8 cellular contexts compared by ENCODE assay signal in the genomic region with DNA sequence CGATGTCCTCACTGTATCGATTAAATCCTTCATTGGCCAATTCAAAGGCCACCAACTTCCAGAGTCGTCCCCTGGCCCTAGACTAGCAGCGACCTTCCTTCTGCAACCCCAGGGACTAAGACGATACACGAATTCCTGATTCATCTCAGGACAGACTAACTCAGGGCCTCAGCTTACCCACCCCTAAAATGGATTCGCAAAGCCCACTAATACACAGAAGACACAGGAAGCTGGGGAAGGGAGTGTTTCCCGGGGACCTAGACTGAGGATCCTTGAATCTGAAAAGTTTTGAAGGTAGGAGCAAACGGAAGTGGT. TPM values are rescaled to one million over a fixed set of nuclear protein-coding genes. Genes with fewer than 3 reads are reported as not detected.
DNase-seq lines count a peak whose midpoint lies in the region; ATAC-seq, FAIRE-seq and TF ChIP-seq lines count a peak whose summit lies in the region.

No MANE protein-coding gene starts in this region.

- DNase-seq in activated naive CD4-positive, alpha-beta T cell treated with anti-CD3 and anti-CD28 coated beads, Interleukin-2, amount 10 ng/mL, durations not matched to agents 7 days and 5 days, result no peak
- DNase-seq in activated naive CD4-positive, alpha-beta T cell treated with Interleukin-2 at 50 U/mL for 16 hours, result no peak
- no peak for DNase-seq in ascending aorta (ENCODE audit: low spot score in 2 of 2)
- DNase-seq in right lobe of liver, result no peak
- no peak for DNase-seq in upper lobe of right lung
- DNase-seq in GM12892 (ENCODE audit: insufficient read length), result no peak
- no peak for DNase-seq in NCI-H226
- DNase-seq in kidney tubule cell (ENCODE audit: low spot score), result no peak

- intact Hi-C loops in ascending aorta (cut with DNase I) (loop anchor here (2.0 to 5.0 kb wide), 3 partner anchors 62 to 135 kb away; no protein-coding TSS in a partner anchor), right lobe of liver (cut with DNase I) (no loop called here), upper lobe of right lung (cut with DNase I) (no loop called here)

- TF ChIP-seq CTCF in ascending aorta (IDR thresholded peaks at IDR 0.05) (no peak), right lobe of liver (IDR thresholded peaks at IDR 0.05) (no peak), upper lobe of right lung (IDR thresholded peaks at IDR 0.05) (no peak)

- H3K4me3 ChIP-seq in ascending aorta, result peak overlapping the region; percentile 78 to 80
- peak overlapping the region; percentile 83 to 99 (median 99) for H3K4me3 ChIP-seq in right lobe of liver
- peak overlapping the region; percentile 98 for H3K4me3 ChIP-seq in upper lobe of right lung

- no peaks in the 10 kb centered on the region for H3K9me3 ChIP-seq in ascending aorta
- no peaks in the 10 kb centered on the region for H3K9me3 ChIP-seq in right lobe of liver
- no peaks in the 10 kb centered on the region for H3K9me3 ChIP-seq in upper lobe of right lung

- H3K4me1 Mint-ChIP-seq in activated naive CD4-positive, alpha-beta T cell treated with anti-CD3 and anti-CD28 coated beads, Interleukin-2, amount 10 ng/mL, durations not matched to agents 7 days and 5 days, result peaks cover 41% of the 10 kb centered on the region

- no peak for TF ChIP-seq POLR2A in right lobe of liver (IDR thresholded peaks at IDR 0.05)
- TF ChIP-seq POLR2A in GM12892 (IDR thresholded peaks at IDR 0.05; ENCODE audit: low read depth, low read length), result no peak

- no peaks in the 10 kb centered on the region for H3K9me3 Mint-ChIP-seq in activated naive CD4-positive, alpha-beta T cell treated with anti-CD3 and anti-CD28 coated beads, Interleukin-2, amount 10 ng/mL, durations not matched to agents 7 days and 5 days

- no peaks in the 10 kb centered on the region for H3K27me3 Mint-ChIP-seq in activated naive CD4-positive, alpha-beta T cell treated with anti-CD3 and anti-CD28 coated beads, Interleukin-2, amount 10 ng/mL, durations not matched to agents 7 days and 5 days

- H3K36me3 ChIP-seq in ascending aorta (peaks cover 15 to 19% of the 10 kb centered on the region in 2 donors), right lobe of liver (peaks cover 0 to 19% (median 8%) of the 10 kb centered on the region in 4 donors), upper lobe of right lung (peaks cover 16% of the 10 kb centered on the region)

- peaks cover 10 to 18% of the 10 kb centered on the region in 2 donors for H3K4me1 ChIP-seq in ascending aorta
- peaks cover 0 to 22% (median 14%) of the 10 kb centered on the region in 4 donors for H3K4me1 ChIP-seq in right lobe of liver
- H3K4me1 ChIP-seq in upper lobe of right lung, result peaks cover 37% of the 10 kb centered on the region

- WGBS in right lobe of liver (ENCODE audit: insufficient coverage, low coverage, low lambda C conversion rate, missing lambda C conversion rate), result 0% methylated on average over 8 of the region's 9 CpGs

- ATAC-seq in right lobe of liver (no peak), upper lobe of right lung (no peak)

- CTCF ChIA-PET in activated naive CD4-positive, alpha-beta T cell treated with anti-CD3 and anti-CD28 coated beads, Interleukin-2, amount 10 ng/mL, durations not matched to agents 7 days and 5 days (lab: Charles Lee), result interaction anchor here (0.9 to 4.2 kb wide), 4 partner anchors 12 to 328 kb away, joined by 4 to 29 read pairs (median 6); no protein-coding TSS in a partner anchor

- H3K27me3 ChIP-seq in ascending aorta, result no peaks in the 10 kb centered on the region
- H3K27me3 ChIP-seq in right lobe of liver, result no peaks in the 10 kb centered on the region
- H3K27me3 ChIP-seq in upper lobe of right lung, result no peaks in the 10 kb centered on the region

- peak overlapping the region; percentile 86 for H3K4me3 Mint-ChIP-seq in activated naive CD4-positive, alpha-beta T cell treated with anti-CD3 and anti-CD28 coated beads, Interleukin-2, amount 10 ng/mL, durations not matched to agents 7 days and 5 days

- H3K27ac ChIP-seq in ascending aorta (peak overlapping the region; percentile 86 to 94), right lobe of liver (peak overlapping the region; percentile 89 to 97 (median 96)), upper lobe of right lung (peak overlapping the region; percentile 99)

- peak overlapping the region; percentile 88 for H3K27ac Mint-ChIP-seq in activated naive CD4-positive, alpha-beta T cell treated with anti-CD3 and anti-CD28 coated beads, Interleukin-2, amount 10 ng/mL, durations not matched to agents 7 days and 5 days

- no peak for FAIRE-seq in GM12892 (lab: Jason Lieb, UNC)

- peaks cover 48% of the 10 kb centered on the region for H3K36me3 Mint-ChIP-seq in activated naive CD4-positive, alpha-beta T cell treated with anti-CD3 and anti-CD28 coated beads, Interleukin-2, amount 10 ng/mL, durations not matched to agents 7 days and 5 days

RNA-seq across cellular contexts. Expression of a gene that starts 0.5 kb away (rescaled TPM):
- total RNA-seq in ascending aorta (148 TPM), right lobe of liver (10 to 100 TPM; 30.3 to 92.2 (median 38.7) TPM), upper lobe of right lung (100 TPM)
- 81.8 TPM for polyA plus RNA-seq in GM12892 (2012; ENCODE audit: missing spikeins)

RNA-seq across cellular contexts. Expression of a gene that starts 3.1 kb away (rescaled TPM):
- total RNA-seq in ascending aorta (not detected), right lobe of liver (under 1 TPM in 2 of 6 experiments, not detected in 4; 0.17 to 0.29 TPM), upper lobe of right lung (not detected)
- not detected for polyA plus RNA-seq in GM12892 (2012; ENCODE audit: missing spikeins)

RNA-seq across cellular contexts. Expression of a gene that starts 9.9 kb away (rescaled TPM):
- not detected for total RNA-seq in ascending aorta
- total RNA-seq in right lobe of liver, result 10 to 100 TPM; 11.8 to 17.0 (median 14.2) TPM
- total RNA-seq in upper lobe of right lung, result 25.2 TPM
- 79.3 TPM for polyA plus RNA-seq in GM12892 (2012; ENCODE audit: missing spikeins)

RNA-seq across cellular contexts. Expression of a gene that starts 21.9 kb away (rescaled TPM):
- total RNA-seq in ascending aorta (12.9 TPM), right lobe of liver (1 to 10 TPM; 3.3 to 9.0 (median 6.1) TPM), upper lobe of right lung (6.8 TPM)
- polyA plus RNA-seq in GM12892 (2012; ENCODE audit: missing spikeins), result 7.5 TPM

RNA-seq across cellular contexts. Expression of a gene that starts 22.2 kb away (rescaled TPM):
- total RNA-seq in ascending aorta, result 289 TPM
- total RNA-seq in right lobe of liver, result 10 to 100 TPM; 47.3 to 62.5 (median 54.5) TPM
- total RNA-seq in upper lobe of right lung, result 192 TPM
- 59.2 TPM for polyA plus RNA-seq in GM12892 (2012; ENCODE audit: missing spikeins)

Comparison
In these comparisons a context has a peak if more than half of its experiments do, and no peak if none do; other contexts are left out.
1. RNA of a gene that starts 9.9 kb away (total RNA-seq): 25.2 TPM in upper lobe of right lung (single experiment) and 11.8 to 17.0 TPM in right lobe of liver; not detected in ascending aorta (single experiment); every median in the first group is over 10 times any median in the second.
2. Peak in every context shown above with its lines, with median percentiles within 50 percentile points of each other: H3K27ac ChIP-seq and H3K4me3 ChIP-seq.